In the genomic region with DNA sequence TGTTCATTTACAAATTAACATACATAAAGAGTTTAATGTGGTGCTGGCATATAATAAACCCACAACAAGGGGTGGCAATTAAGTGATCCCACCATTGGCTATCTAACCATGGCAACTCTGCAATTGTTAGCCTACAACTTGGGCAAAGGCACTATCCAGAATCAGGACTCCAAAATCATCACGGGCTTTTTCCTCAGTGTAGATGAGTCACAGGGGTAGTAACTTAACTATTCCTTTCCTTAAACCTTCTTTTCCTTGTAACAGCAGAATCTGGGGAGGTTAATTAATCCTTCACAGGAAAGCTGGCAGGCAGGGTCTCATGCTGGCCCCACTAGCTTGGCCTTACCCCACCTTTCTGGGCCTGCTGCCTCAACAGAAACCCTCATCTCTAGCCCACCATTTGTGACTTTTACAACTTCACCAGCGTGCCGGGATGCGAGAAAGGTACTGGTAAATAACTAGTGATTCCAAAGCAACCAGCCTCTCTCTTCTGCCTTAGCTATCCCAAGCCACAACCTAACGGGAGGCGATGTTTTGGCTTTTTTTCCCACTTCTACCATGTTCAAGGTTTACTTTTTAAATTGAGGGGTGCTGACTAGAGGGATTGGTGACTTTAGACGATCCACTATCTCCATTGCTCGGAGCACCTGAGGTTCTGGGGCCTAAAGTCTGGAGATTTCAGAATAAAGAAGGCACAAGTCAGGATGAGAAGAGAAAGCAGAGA, we compare ENCODE assay signal across 8 cellular contexts. TPM values are rescaled to one million over a fixed set of nuclear protein-coding genes. Genes with fewer than 3 reads are reported as not detected.
DNase-seq lines count a peak whose midpoint lies in the region; ATAC-seq, FAIRE-seq and TF ChIP-seq lines count a peak whose summit lies in the region.

No MANE protein-coding gene starts in this region.

- ATAC-seq in pancreas (no peak), GM18861 (IDR thresholded peaks at IDR 0.05; ENCODE audit: unreplicated experiment) (no peak)

- BruUV-seq in endothelial cell of umbilical vein (replicated peaks; lab: Mats Ljungman, UMichigan): no TSS peak

- H3K4me1 ChIP-seq in DOHH2 (ENCODE audit: control insufficient read depth, low read length) (peaks cover 27% of the 10 kb centered on the region), OCI-LY3 (ENCODE audit: low read length) (peaks cover 8% of the 10 kb centered on the region), endothelial cell of umbilical vein (ENCODE audit: control insufficient read depth, extremely low read depth, insufficient read depth, low read length) (peaks cover 26% of the 10 kb centered on the region), pancreas (peaks cover 5 to 17% (median 8%) of the 10 kb centered on the region in 3 donors)

- intact Hi-C loops in endothelial cell of umbilical vein (cut with micrococcal nuclease): loop anchor here (5.0 kb wide), 1 partner anchor 223 kb away; the partner anchor contains the start of gene PCBP2
- intact Hi-C loops in pancreas (cut with DNase I): loop anchor here in 2 of 3 donors (5.0 kb wide), 2 partner anchors 128 to 133 kb away; no protein-coding TSS in a partner anchor

- peak overlapping the region; percentile 87 for H3K4me3 ChIP-seq in DOHH2 (ENCODE audit: low read length)
- peak overlapping the region; percentile 83 for H3K4me3 ChIP-seq in OCI-LY3 (ENCODE audit: low read length)
- H3K4me3 ChIP-seq in endothelial cell of umbilical vein (replicated peaks in 1 of 3; ENCODE audit: insufficient read depth in 1 of 3, low read depth in 1 of 3, low read length in 3 of 3): peak overlapping the region; percentile 55 to 86 (median 60)
- H3K4me3 ChIP-seq in pancreas: peak overlapping the region; percentile 33 to 84 (median 61)

- no peaks in the 10 kb centered on the region for H3K9me2 ChIP-seq in DOHH2 (replicated peaks; ENCODE audit: control insufficient read depth, low read length)

- peak overlapping the region; percentile 94 for H3K9ac ChIP-seq in OCI-LY3 (ENCODE audit: low read length)
- H3K9ac ChIP-seq in endothelial cell of umbilical vein (replicated peaks; ENCODE audit: extremely low read depth, insufficient read depth, low read length): peak overlapping the region; percentile 66

- CTCF ChIA-PET in endothelial cell of umbilical vein (lab: Charles Lee): interaction anchor here (0.5 to 6.2 kb wide), 43 partner anchors 9 to 696 kb away, joined by 3 to 213 read pairs (median 5); partner anchors contain the start of gene ATF7

- no peaks in the 10 kb centered on the region for H3F3A ChIP-seq in DOHH2 (ENCODE audit: control insufficient read depth, insufficient read depth)

- peak; percentile 21 for DNase-seq in endothelial cell of umbilical vein (ENCODE audit: low read depth, low spot score)
- no peak for DNase-seq in pancreas
- no peak for DNase-seq in DMS53 treated with DMSO at 0.1 percent for 48 hours (lab: John Stamatoyannopoulos, UW; ENCODE audit: unreplicated experiment)
- DNase-seq in NCI-H446 (lab: John Stamatoyannopoulos, UW): no peak
- no peak for DNase-seq in NCI-H2029 (lab: John Stamatoyannopoulos, UW)

- 21 to 27% methylated on average over 8 of the region's 8 CpGs for WGBS in pancreas, 2 donors

- no peak for FAIRE-seq in endothelial cell of umbilical vein (lab: Jason Lieb, UNC)
- no peak for FAIRE-seq in pancreas (lab: Jason Lieb, UNC)

- POLR2A ChIA-PET in endothelial cell of umbilical vein (lab: Charles Lee): interaction anchor here (0.9 to 1.0 kb wide), 3 partner anchors 8 to 132 kb away, joined by 3 read pairs; partner anchors contain the start of gene ATF7

- H3K79me2 ChIP-seq in DOHH2 (ENCODE audit: control insufficient read depth, low read length) (peaks cover 24% of the 10 kb centered on the region), OCI-LY3 (ENCODE audit: low read length) (peaks cover 29% of the 10 kb centered on the region), endothelial cell of umbilical vein (ENCODE audit: control insufficient read depth, insufficient read depth, low read length) (peaks cover 41% of the 10 kb centered on the region)

- H3K27ac ChIP-seq in DOHH2 (ENCODE audit: low read depth, low read length) (peak overlapping the region; percentile 54), OCI-LY3 (ENCODE audit: low read length) (peak overlapping the region; percentile 73), endothelial cell of umbilical vein (ENCODE audit: insufficient read depth, low read depth, low read length) (peak overlapping the region; percentile 52), pancreas (peak overlapping the region; percentile 54 to 89 (median 78))

- H2AFZ ChIP-seq in OCI-LY3 (ENCODE audit: low read depth, low read length) (peak overlapping the region; percentile 76; the same call in 1 of the 2 replicates), endothelial cell of umbilical vein (ENCODE audit: low read depth, low read length) (peak overlapping the region; percentile 41)

- H4K20me1 ChIP-seq in DOHH2 (ENCODE audit: control insufficient read depth, insufficient read depth, low read depth, low read length) (no peaks in the 10 kb centered on the region), OCI-LY3 (ENCODE audit: insufficient read depth, low read length) (no peaks in the 10 kb centered on the region), endothelial cell of umbilical vein (replicated peaks; ENCODE audit: control insufficient read depth, extremely low read depth, insufficient read depth, low read length) (no peaks in the 10 kb centered on the region)

- H3K9me1 ChIP-seq in endothelial cell of umbilical vein (replicated peaks; ENCODE audit: control insufficient read depth, extremely low read depth, insufficient read depth, low read length): no peaks in the 10 kb centered on the region

- no peaks in the 10 kb centered on the region for H3K9me3 ChIP-seq in DOHH2 (ENCODE audit: control insufficient read depth, insufficient read depth, low read length)
- H3K9me3 ChIP-seq in OCI-LY3 (ENCODE audit: insufficient read depth, low read length): no peaks in the 10 kb centered on the region
- H3K9me3 ChIP-seq in endothelial cell of umbilical vein (replicated peaks; ENCODE audit: control insufficient read depth, insufficient read depth, low read length): no peaks in the 10 kb centered on the region
- no peaks in the 10 kb centered on the region for H3K9me3 ChIP-seq in pancreas

- TF ChIP-seq CTCF in DOHH2 (IDR thresholded peaks at IDR 0.05; ENCODE audit: low read depth, low read length, poor library complexity, severe bottlenecking) (no peak), OCI-LY3 (IDR thresholded peaks at IDR 0.05; ENCODE audit: low read depth, low read length) (no peak), endothelial cell of umbilical vein (IDR thresholded peaks at IDR 0.05; ENCODE audit: extremely low read depth in 1 of 2, insufficient read depth in 1 of 2, low read depth in 1 of 2, low read length in 2 of 2) (no peak), pancreas (IDR thresholded peaks at IDR 0.05) (no peak)

- TF ChIP-seq POLR2A in endothelial cell of umbilical vein (IDR thresholded peaks at IDR 0.05; ENCODE audit: low read depth, low read length): no peak

- H3K27me3 ChIP-seq in DOHH2 (ENCODE audit: control insufficient read depth, low read length): peaks cover 28% of the 10 kb centered on the region
- peaks cover 25% of the 10 kb centered on the region for H3K27me3 ChIP-seq in OCI-LY3 (ENCODE audit: low read depth, low read length)
- no peaks in the 10 kb centered on the region for H3K27me3 ChIP-seq in endothelial cell of umbilical vein (ENCODE audit: control insufficient read depth in 2 of 2, insufficient read depth in 2 of 2, low read length in 2 of 2)
- no peaks in the 10 kb centered on the region for H3K27me3 ChIP-seq in pancreas

- dilution Hi-C loops in endothelial cell of umbilical vein (cut with MboI; ENCODE audit: extremely low pct_ligation_motif_present, low sequenced_read_pairs): no loop called here

- peaks cover 49% of the 10 kb centered on the region for H3K36me3 ChIP-seq in DOHH2 (ENCODE audit: control insufficient read depth, low read length)
- peaks cover 36% of the 10 kb centered on the region for H3K36me3 ChIP-seq in OCI-LY3 (replicated peaks; ENCODE audit: low read depth, low read length)
- peaks cover 3 to 7% of the 10 kb centered on the region in 2 experiments for H3K36me3 ChIP-seq in endothelial cell of umbilical vein (ENCODE audit: control insufficient read depth in 2 of 2, extremely low read depth in 1 of 2, insufficient read depth in 2 of 2, low read length in 2 of 2)
- peaks cover 0 to 23% (median 4%) of the 10 kb centered on the region in 3 donors for H3K36me3 ChIP-seq in pancreas

- H3K4me2 ChIP-seq in DOHH2 (ENCODE audit: low read length) (peak overlapping the region; percentile 88), OCI-LY3 (ENCODE audit: low read length) (peak overlapping the region; percentile 89), endothelial cell of umbilical vein (ENCODE audit: insufficient read depth, low read length) (peak overlapping the region; percentile 82)

RNA-seq across cellular contexts. Expression of gene ATP5MC2, which starts 0.7 kb away (rescaled TPM):
- 375 and 402 TPM in 2 replicates for total RNA-seq in endothelial cell of umbilical vein
- polyA plus RNA-seq in endothelial cell of umbilical vein: 820 and 971 TPM in 2 replicates
- 532 and 616 TPM in 2 replicates for polyA plus RNA-seq in endothelial cell of umbilical vein (2011; cell fraction: cytosol; rRNA removed)
- polyA plus RNA-seq in endothelial cell of umbilical vein (2011; cell fraction: nucleus; rRNA removed): 178 and 218 TPM in 2 replicates
- polyA plus RNA-seq in endothelial cell of umbilical vein (2012): 505 and 689 TPM in 2 replicates
- 1,130 and 1,205 TPM in 2 replicates for polyA minus RNA-seq in endothelial cell of umbilical vein
- 471 TPM for polyA minus RNA-seq in endothelial cell of umbilical vein (2011; cell fraction: cytosol; rRNA and poly(A)+ RNA removed)
- 100 and 119 TPM in 2 replicates for polyA minus RNA-seq in endothelial cell of umbilical vein (2011; cell fraction: nucleus; rRNA and poly(A)+ RNA removed)
- 100 to 1,000 TPM; 134 to 229 (median 180) TPM for total RNA-seq in pancreas
- polyA plus RNA-seq in pancreas: 100 to 1,000 TPM; 246 to 350 TPM

RNA-seq across cellular contexts. Expression of gene ATF7, which starts 49.0 kb away (rescaled TPM):
- total RNA-seq in endothelial cell of umbilical vein: 56.9 and 68.5 TPM in 2 replicates
- 31.4 and 36.0 TPM in 2 replicates for polyA plus RNA-seq in endothelial cell of umbilical vein
- polyA plus RNA-seq in endothelial cell of umbilical vein (2011; cell fraction: cytosol; rRNA removed): 28.0 and 28.4 TPM in 2 replicates
- 68.6 and 78.7 TPM in 2 replicates for polyA plus RNA-seq in endothelial cell of umbilical vein (2011; cell fraction: nucleus; rRNA removed)
- 28.7 and 33.8 TPM in 2 replicates for polyA plus RNA-seq in endothelial cell of umbilical vein (2012)
- 64.9 and 76.4 TPM in 2 replicates for polyA minus RNA-seq in endothelial cell of umbilical vein
- polyA minus RNA-seq in endothelial cell of umbilical vein (2011; cell fraction: cytosol; rRNA and poly(A)+ RNA removed): 14.8 TPM
- 55.6 and 80.4 TPM in 2 replicates for polyA minus RNA-seq in endothelial cell of umbilical vein (2011; cell fraction: nucleus; rRNA and poly(A)+ RNA removed)
- 10 to 100 TPM; 13.5 to 31.5 (median 19.6) TPM for total RNA-seq in pancreas
- 10 to 100 TPM; 11.6 to 17.3 TPM for polyA plus RNA-seq in pancreas

RNA-seq across cellular contexts. Expression of gene CALCOCO1, which starts 52.1 kb away (rescaled TPM):
- total RNA-seq in endothelial cell of umbilical vein (61.8 and 70.9 TPM in 2 replicates), pancreas (100 to 1,000 TPM in 1 of 6 donors, 10 to 100 TPM in 5; 28.2 to 102 (median 72.3) TPM)
- polyA plus RNA-seq in endothelial cell of umbilical vein (135 and 146 TPM in 2 replicates), pancreas (100 to 1,000 TPM; 102 to 103 TPM)
- 59.0 and 74.5 TPM in 2 replicates for polyA plus RNA-seq in endothelial cell of umbilical vein (2011; cell fraction: cytosol; rRNA removed)
- polyA plus RNA-seq in endothelial cell of umbilical vein (2011; cell fraction: nucleus; rRNA removed): 435 and 521 TPM in 2 replicates
- 63.7 and 64.1 TPM in 2 replicates for polyA plus RNA-seq in endothelial cell of umbilical vein (2012)
- polyA minus RNA-seq in endothelial cell of umbilical vein: 102 and 136 TPM in 2 replicates
- 8.0 TPM for polyA minus RNA-seq in endothelial cell of umbilical vein (2011; cell fraction: cytosol; rRNA and poly(A)+ RNA removed)
- polyA minus RNA-seq in endothelial cell of umbilical vein (2011; cell fraction: nucleus; rRNA and poly(A)+ RNA removed): 79.0 and 96.8 TPM in 2 replicates
